Comparison of ENCODE assay signal across 20 cellular contexts in genomic region chr17:75285123-75285522, GRCh38.
"Had no signal": no experiment of that assay in that cellular context is flagged by ENCODE, and none has a peak within 500 bp of the region (broad histone marks: within the 10 kb centered on the region; RNA-seq: fewer than 3 reads in every experiment).

No MANE protein-coding gene starts in this region.

- H3K9me3 ChIP-seq: SJCRH30 had no signal

- ATAC-seq: SK-N-SH treated with all-trans-retinoic acid at 6 μM for 48 hours had no signal

- H3K4me1 ChIP-seq: SJCRH30 had no signal

- H3K4me3 ChIP-seq: SJCRH30 had no signal

- DNase-seq: KBM-7, MV-4-11, NCI-H1048, NCI-H1105, NCI-H1417, NCI-H1436 treated with DMSO at 0.1 percent for 48 hours, NCI-H1694, NCI-H187 treated with DMSO at 0.1 percent for 48 hours, NCI-H2029 treated with DMSO at 0.1 percent for 48 hours, NCI-H2171 treated with DMSO at 0.1 percent for 48 hours, NCI-H2227 treated with DMSO at 0.1 percent for 48 hours, NCI-H524, NCI-H526 treated with DMSO at 0.1 percent for 48 hours, NCI-H774, RPMI8226, SHP77, SJCRH30, T-helper 1 cell had no signal

- H3K27ac ChIP-seq: SJCRH30 had no signal

- FAIRE-seq: RCC 7860 had no signal

- H3K27me3 ChIP-seq: SJCRH30 had no signal
